Comparison of ENCODE assay signal across 8 cellular contexts in the genomic region with DNA sequence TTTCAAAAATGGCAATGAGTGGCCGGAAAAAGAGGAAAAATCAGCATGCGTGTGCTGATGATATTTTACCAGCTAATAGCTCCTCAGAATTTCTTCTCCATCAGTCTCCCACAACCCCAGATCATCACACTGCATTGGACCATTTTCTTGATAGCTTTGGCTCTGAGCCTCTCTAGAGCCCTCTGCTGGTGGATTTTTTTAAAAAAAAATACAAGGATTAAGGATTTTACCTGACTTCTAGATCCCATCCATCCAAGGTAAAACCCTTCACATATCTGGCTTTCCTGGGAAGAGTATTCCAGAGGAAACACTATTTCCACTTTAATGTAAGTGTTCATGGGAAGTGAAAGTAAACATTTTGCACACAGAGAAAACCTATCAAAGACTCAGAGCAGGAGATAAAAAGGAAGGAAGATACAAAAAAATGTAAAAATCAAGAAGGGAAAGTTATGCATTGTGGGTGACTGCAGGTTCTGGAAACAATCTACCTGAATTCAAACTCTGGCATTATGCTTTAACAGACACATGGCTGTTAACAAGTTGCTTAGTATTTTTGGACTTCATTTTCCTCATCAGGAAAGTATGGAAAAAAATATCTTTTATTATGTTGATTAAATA.
DNase-seq lines count a peak whose midpoint lies in the region; ATAC-seq and TF ChIP-seq lines count a peak whose summit lies in the region.

No MANE protein-coding gene starts in this region.

- in situ Hi-C loops in G401 (cut with HindIII; ENCODE audit: low sequenced_read_pairs) (no loop called here), T47D (cut with HindIII; ENCODE audit: low pct_unique_long_range_greater_than_20kb, low sequenced_read_pairs) (no loop called here)

- TF ChIP-seq CTCF in neural cell (IDR thresholded peaks at IDR 0.05; ENCODE audit: poor library complexity, severe bottlenecking) (no peak), gastroesophageal sphincter (IDR thresholded peaks at IDR 0.05) (peak in 1 of 4 experiments; percentile 4), spleen (IDR thresholded peaks at IDR 0.05 in 8 of 11, conservative IDR thresholded peaks at IDR 0.05 in 3 of 11) (peak in 2 of 11 experiments; percentile 11 to 30)

- no peaks in the 10 kb centered on the region for H3K9me2 ChIP-seq in neural cell (ENCODE audit: insufficient read depth, low read length)

- H4K20me1 ChIP-seq in neural cell (ENCODE audit: insufficient read depth): no peaks in the 10 kb centered on the region

- TF ChIP-seq RAD21 in neural cell (conservative IDR thresholded peaks at IDR 0.05): peak; percentile 24

- WGBS in gastroesophageal sphincter (ENCODE audit: low coverage in 1 of 2), 2 donors: 94 to 100% methylated on average over 2 of the region's 2 CpGs
- 73 to 94% (median 87%) methylated on average over 2 of the region's 2 CpGs for WGBS in spleen, 5 donors

- DNase-seq in G401 (ENCODE audit: low spot score): peak; percentile 32
- DNase-seq in KG1 (lab: John Stamatoyannopoulos, UW): peak; percentile 3
- peak; percentile 30 to 66 for DNase-seq in T47D (ENCODE audit: low read depth in 1 of 2, low spot score in 1 of 2)
- DNase-seq in stimulated activated CD4-positive, alpha-beta T cell treated with anti-CD3 and anti-CD28 coated beads, Interleukin-2, amount 100 ng/mL, for 24 hours: no peak
- no peak for DNase-seq in GDM1 (lab: John Stamatoyannopoulos, UW)
- DNase-seq in spleen: no peak

- H3K9ac ChIP-seq in neural cell (ENCODE audit: low read length): no peak overlapping the region

- TF ChIP-seq EP300 in neural cell (conservative IDR thresholded peaks at IDR 0.05; ENCODE audit: poor library complexity, severe bottlenecking) (no peak), gastroesophageal sphincter (IDR thresholded peaks at IDR 0.05) (no peak)

- no peak for ATAC-seq in gastroesophageal sphincter

- no peak overlapping the region for H3K4me2 ChIP-seq in neural cell (ENCODE audit: low read length)

- H3K79me2 ChIP-seq in neural cell (replicated peaks; ENCODE audit: insufficient read depth, low read length): no peaks in the 10 kb centered on the region

- H3K36me3 ChIP-seq in neural cell (ENCODE audit: insufficient read depth, low read length) (no peaks in the 10 kb centered on the region), gastroesophageal sphincter (no peaks in the 10 kb centered on the region), spleen (no peaks in the 10 kb centered on the region)

- H3K9me3 ChIP-seq in neural cell (ENCODE audit: low read length) (no peaks in the 10 kb centered on the region), gastroesophageal sphincter (no peaks in the 10 kb centered on the region), spleen (peaks cover 0 to 13% (median 0%) of the 10 kb centered on the region in 8 donors)

- intact Hi-C loops in spleen (cut with DNase I; ENCODE audit: low total_unique reads): no loop called here

- TF ChIP-seq POLR2A in gastroesophageal sphincter (IDR thresholded peaks at IDR 0.05) (no peak), spleen (IDR thresholded peaks at IDR 0.05) (no peak)

- H3K4me3 ChIP-seq in neural cell (ENCODE audit: low read length) (no peak overlapping the region), gastroesophageal sphincter (no peak overlapping the region), spleen (no peak overlapping the region)

- no peaks in the 10 kb centered on the region for H3F3A ChIP-seq in neural cell (ENCODE audit: insufficient read depth, low read length, poor library complexity, severe bottlenecking)

- H3K4me1 ChIP-seq in gastroesophageal sphincter (no peaks in the 10 kb centered on the region), spleen (no peaks in the 10 kb centered on the region)

- H2AFZ ChIP-seq in neural cell (ENCODE audit: low read depth, low read length): no peak overlapping the region

- no peaks in the 10 kb centered on the region for H3K27me3 ChIP-seq in neural cell (ENCODE audit: insufficient read depth, low read depth, low read length)
- H3K27me3 ChIP-seq in gastroesophageal sphincter: no peaks in the 10 kb centered on the region
- no peaks in the 10 kb centered on the region for H3K27me3 ChIP-seq in spleen (replicated peaks in 1 of 7)

- no peak overlapping the region for H3K27ac ChIP-seq in neural cell (ENCODE audit: low read length)
- H3K27ac ChIP-seq in gastroesophageal sphincter: no peak overlapping the region
- no peak overlapping the region for H3K27ac ChIP-seq in spleen

TF ChIP-seq in neural cell, 6 proteins besides CTCF, POLR2A, EP300 and RAD21:
- TF ChIP-seq SMC3 (conservative IDR thresholded peaks at IDR 0.05; ENCODE audit: poor library complexity): peak; percentile 20
- TF ChIP-seq, protein P1, sequence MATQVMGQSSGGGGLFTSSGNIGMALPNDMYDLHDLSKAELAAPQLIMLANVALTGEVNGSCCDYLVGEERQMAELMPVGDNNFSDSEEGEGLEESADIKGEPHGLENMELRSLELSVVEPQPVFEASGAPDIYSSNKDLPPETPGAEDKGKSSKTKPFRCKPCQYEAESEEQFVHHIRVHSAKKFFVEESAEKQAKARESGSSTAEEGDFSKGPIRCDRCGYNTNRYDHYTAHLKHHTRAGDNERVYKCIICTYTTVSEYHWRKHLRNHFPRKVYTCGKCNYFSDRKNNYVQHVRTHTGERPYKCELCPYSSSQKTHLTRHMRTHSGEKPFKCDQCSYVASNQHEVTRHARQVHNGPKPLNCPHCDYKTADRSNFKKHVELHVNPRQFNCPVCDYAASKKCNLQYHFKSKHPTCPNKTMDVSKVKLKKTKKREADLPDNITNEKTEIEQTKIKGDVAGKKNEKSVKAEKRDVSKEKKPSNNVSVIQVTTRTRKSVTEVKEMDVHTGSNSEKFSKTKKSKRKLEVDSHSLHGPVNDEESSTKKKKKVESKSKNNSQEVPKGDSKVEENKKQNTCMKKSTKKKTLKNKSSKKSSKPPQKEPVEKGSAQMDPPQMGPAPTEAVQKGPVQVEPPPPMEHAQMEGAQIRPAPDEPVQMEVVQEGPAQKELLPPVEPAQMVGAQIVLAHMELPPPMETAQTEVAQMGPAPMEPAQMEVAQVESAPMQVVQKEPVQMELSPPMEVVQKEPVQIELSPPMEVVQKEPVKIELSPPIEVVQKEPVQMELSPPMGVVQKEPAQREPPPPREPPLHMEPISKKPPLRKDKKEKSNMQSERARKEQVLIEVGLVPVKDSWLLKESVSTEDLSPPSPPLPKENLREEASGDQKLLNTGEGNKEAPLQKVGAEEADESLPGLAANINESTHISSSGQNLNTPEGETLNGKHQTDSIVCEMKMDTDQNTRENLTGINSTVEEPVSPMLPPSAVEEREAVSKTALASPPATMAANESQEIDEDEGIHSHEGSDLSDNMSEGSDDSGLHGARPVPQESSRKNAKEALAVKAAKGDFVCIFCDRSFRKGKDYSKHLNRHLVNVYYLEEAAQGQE (IDR thresholded peaks at IDR 0.05; ENCODE audit: borderline replicate concordance): no peak

Comparison
In these comparisons a context has a peak if more than half of its experiments do, and no peak if none do; other contexts are left out.
1. DNase-seq: peak in G401 (single experiment), KG1 (single experiment) and T47D (2 of 2); none in stimulated activated CD4-positive, alpha-beta T cell treated with anti-CD3 and anti-CD28 coated beads, Interleukin-2, amount 100 ng/mL, for 24 hours (0 of 2), GDM1 (single experiment) and spleen (single experiment).